ENCODE assay signal across 1 cellular context in genomic region chr1:2251363-2251762, GRCh38.
TF ChIP-seq lines count a peak whose summit lies in the region.

No MANE protein-coding gene starts in this region.

TF ChIP-seq in GM23338, 12 proteins besides CTCF, POLR2A, EP300 and RAD21 (continued from another document):
- TF ChIP-seq, protein P1, sequence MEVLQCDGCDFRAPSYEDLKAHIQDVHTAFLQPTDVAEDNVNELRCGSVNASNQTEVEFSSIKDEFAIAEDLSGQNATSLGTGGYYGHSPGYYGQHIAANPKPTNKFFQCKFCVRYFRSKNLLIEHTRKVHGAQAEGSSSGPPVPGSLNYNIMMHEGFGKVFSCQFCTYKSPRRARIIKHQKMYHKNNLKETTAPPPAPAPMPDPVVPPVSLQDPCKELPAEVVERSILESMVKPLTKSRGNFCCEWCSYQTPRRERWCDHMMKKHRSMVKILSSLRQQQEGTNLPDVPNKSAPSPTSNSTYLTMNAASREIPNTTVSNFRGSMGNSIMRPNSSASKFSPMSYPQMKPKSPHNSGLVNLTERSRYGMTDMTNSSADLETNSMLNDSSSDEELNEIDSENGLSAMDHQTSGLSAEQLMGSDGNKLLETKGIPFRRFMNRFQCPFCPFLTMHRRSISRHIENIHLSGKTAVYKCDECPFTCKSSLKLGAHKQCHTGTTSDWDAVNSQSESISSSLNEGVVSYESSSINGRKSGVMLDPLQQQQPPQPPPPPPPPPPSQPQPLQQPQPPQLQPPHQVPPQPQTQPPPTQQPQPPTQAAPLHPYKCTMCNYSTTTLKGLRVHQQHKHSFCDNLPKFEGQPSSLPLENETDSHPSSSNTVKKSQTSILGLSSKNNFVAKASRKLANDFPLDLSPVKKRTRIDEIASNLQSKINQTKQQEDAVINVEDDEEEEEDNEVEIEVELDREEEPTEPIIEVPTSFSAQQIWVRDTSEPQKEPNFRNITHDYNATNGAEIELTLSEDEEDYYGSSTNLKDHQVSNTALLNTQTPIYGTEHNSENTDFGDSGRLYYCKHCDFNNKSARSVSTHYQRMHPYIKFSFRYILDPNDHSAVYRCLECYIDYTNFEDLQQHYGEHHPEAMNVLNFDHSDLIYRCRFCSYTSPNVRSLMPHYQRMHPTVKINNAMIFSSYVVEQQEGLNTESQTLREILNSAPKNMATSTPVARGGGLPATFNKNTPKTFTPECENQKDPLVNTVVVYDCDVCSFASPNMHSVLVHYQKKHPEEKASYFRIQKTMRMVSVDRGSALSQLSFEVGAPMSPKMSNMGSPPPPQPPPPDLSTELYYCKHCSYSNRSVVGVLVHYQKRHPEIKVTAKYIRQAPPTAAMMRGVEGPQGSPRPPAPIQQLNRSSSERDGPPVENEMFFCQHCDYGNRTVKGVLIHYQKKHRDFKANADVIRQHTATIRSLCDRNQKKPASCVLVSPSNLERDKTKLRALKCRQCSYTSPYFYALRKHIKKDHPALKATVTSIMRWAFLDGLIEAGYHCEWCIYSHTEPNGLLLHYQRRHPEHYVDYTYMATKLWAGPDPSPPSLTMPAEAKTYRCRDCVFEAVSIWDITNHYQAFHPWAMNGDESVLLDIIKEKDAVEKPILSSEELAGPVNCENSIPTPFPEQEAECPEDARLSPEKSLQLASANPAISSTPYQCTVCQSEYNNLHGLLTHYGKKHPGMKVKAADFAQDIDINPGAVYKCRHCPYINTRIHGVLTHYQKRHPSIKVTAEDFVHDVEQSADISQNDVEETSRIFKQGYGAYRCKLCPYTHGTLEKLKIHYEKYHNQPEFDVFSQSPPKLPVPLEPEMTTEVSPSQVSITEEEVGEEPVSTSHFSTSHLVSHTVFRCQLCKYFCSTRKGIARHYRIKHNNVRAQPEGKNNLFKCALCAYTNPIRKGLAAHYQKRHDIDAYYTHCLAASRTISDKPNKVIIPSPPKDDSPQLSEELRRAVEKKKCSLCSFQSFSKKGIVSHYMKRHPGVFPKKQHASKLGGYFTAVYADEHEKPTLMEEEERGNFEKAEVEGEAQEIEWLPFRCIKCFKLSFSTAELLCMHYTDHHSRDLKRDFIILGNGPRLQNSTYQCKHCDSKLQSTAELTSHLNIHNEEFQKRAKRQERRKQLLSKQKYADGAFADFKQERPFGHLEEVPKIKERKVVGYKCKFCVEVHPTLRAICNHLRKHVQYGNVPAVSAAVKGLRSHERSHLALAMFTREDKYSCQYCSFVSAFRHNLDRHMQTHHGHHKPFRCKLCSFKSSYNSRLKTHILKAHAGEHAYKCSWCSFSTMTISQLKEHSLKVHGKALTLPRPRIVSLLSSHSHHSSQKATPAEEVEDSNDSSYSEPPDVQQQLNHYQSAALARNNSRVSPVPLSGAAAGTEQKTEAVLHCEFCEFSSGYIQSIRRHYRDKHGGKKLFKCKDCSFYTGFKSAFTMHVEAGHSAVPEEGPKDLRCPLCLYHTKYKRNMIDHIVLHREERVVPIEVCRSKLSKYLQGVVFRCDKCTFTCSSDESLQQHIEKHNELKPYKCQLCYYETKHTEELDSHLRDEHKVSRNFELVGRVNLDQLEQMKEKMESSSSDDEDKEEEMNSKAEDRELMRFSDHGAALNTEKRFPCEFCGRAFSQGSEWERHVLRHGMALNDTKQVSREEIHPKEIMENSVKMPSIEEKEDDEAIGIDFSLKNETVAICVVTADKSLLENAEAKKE (CRISPR knock-in tag; IDR thresholded peaks at IDR 0.05), result no peak
- TF ChIP-seq NANOG (IDR thresholded peaks at IDR 0.05; ENCODE audit: borderline replicate concordance), result no peak
